ENCODE assay signal across 27 cellular contexts in genomic region chr20:56690531-56691175, GRCh38.
DNase-seq lines count a peak whose midpoint lies in the region; ATAC-seq, FAIRE-seq and TF ChIP-seq lines count a peak whose summit lies in the region.
"Had no signal": no experiment of that assay in that cellular context is flagged by ENCODE, and none has a peak within 500 bp of the region (broad histone marks: within the 10 kb centered on the region; RNA-seq: fewer than 3 reads in every experiment).

No MANE protein-coding gene starts in this region.

- H3K9ac ChIP-seq in astrocyte (ENCODE audit: low read length): no peak overlapping the region

- FAIRE-seq in astrocyte (lab: Jason Lieb, UNC): no peak
- FAIRE-seq: frontal cortex, K562 had no signal

- intact Hi-C loops in Calu3 (cut with micrococcal nuclease; ENCODE audit: unreplicated experiment) (no loop called here), left colon (cut with DNase I, micrococcal nuclease) (no loop called here)

- H3K27ac ChIP-seq in astrocyte (ENCODE audit: low read depth, low read length): no peak overlapping the region
- H3K27ac ChIP-seq: 22Rv1, C4-2B, esophagus squamous epithelium, neutrophil, prostate gland, sigmoid colon had no signal

- no peaks in the 10 kb centered on the region for H3K36me3 ChIP-seq in astrocyte (ENCODE audit: insufficient read depth, low read length)
- H3K36me3 ChIP-seq: esophagus squamous epithelium, neutrophil, prostate gland, sigmoid colon had no signal

- peaks cover 6% of the 10 kb centered on the region for H3K27me3 ChIP-seq in astrocyte (ENCODE audit: insufficient read depth, low read length)
- H3K27me3 ChIP-seq: sigmoid colon had no signal

- ATAC-seq in left colon (peak; percentile 88), HG02981 (IDR thresholded peaks at IDR 0.05; ENCODE audit: unreplicated experiment) (no peak), HG02623 (IDR thresholded peaks at IDR 0.05; ENCODE audit: unreplicated experiment) (no peak)
- ATAC-seq: activated T-helper 17 cell treated with anti-CD3 and anti-CD28 coated beads, Interleukin-2, amount 50 U/mL, for 72 hours; left cardiac atrium; stimulated activated naive B cell treated with anti-CD40 and anti-IgM and Interleukin-4, amounts not matched to agents 10 μg/mL and 1 μg/mL and 100 μg/mL, for 72 hours had no signal

- H3K36me3 Mint-ChIP-seq in Calu3 (ENCODE audit: insufficient read depth, unreplicated experiment) (no peaks in the 10 kb centered on the region), astrocyte (ENCODE audit: low read depth, unreplicated experiment) (no peaks in the 10 kb centered on the region)
- H3K36me3 Mint-ChIP-seq: activated CD4-positive, alpha-beta memory T cell treated with anti-CD3 and anti-CD28 coated beads for 36 hours; activated naive CD4-positive, alpha-beta T cell treated with anti-CD3 and anti-CD28 coated beads, Interleukin-2, amount 50 U/mL, for 24 hours; stimulated activated naive B cell treated with anti-CD40 and anti-IgM and Interleukin-4, amounts not matched to agents 10 μg/mL and 1 μg/mL and 100 μg/mL, for 72 hours had no signal

- H4K20me1 ChIP-seq in astrocyte (ENCODE audit: insufficient read depth, low read length): no peaks in the 10 kb centered on the region

- CTCF ChIA-PET in Calu3 (lab: Charles Lee): interaction anchor here (0.5 to 1.6 kb wide), 4 partner anchors 8 to 280 kb away, joined by 3 to 4 read pairs (median 3); no protein-coding TSS in a partner anchor

- DNase-seq in Calu3 (peak; percentile 20), NCI-H345 (lab: John Stamatoyannopoulos, UW) (peak; percentile 47), astrocyte (ENCODE audit: low read depth) (no peak), left colon (peak; percentile 34 to 52), NCI-H446 (lab: John Stamatoyannopoulos, UW) (no peak), pons (ENCODE audit: low spot score) (no peak)
- DNase-seq: activated CD4-positive, alpha-beta memory T cell treated with anti-CD3 and anti-CD28 coated beads for 36 hours; activated CD4-positive, CD25-positive, alpha-beta regulatory T cell treated with anti-CD3 and anti-CD28 coated beads, Interleukin-2, amount 50 U/mL, for 72 hours; Caco-2; esophagus squamous epithelium; left cardiac atrium; mesenchymal stem cell; NCI-H1436 treated with DMSO at 0.1 percent for 48 hours; NCI-H524; sigmoid colon; stimulated activated naive B cell treated with anti-CD40 and anti-IgM and Interleukin-4, amounts not matched to agents 10 μg/mL and 1 μg/mL and 100 μg/mL, for 72 hours had no signal

- H3K27ac Mint-ChIP-seq in Calu3 (ENCODE audit: unreplicated experiment) (no peak overlapping the region), astrocyte (ENCODE audit: unreplicated experiment) (peak overlapping the region; percentile 12)
- H3K27ac Mint-ChIP-seq: activated CD4-positive, alpha-beta memory T cell treated with anti-CD3 and anti-CD28 coated beads for 36 hours; activated naive CD4-positive, alpha-beta T cell treated with anti-CD3 and anti-CD28 coated beads, Interleukin-2, amount 50 U/mL, for 24 hours; activated T-helper 17 cell treated with anti-CD3 and anti-CD28 coated beads, Interleukin-2, amount 50 U/mL, for 72 hours; HFFc6; stimulated activated naive B cell treated with anti-CD40 and anti-IgM and Interleukin-4, amounts not matched to agents 10 μg/mL and 1 μg/mL and 100 μg/mL, for 72 hours had no signal

- H3K4me1 Mint-ChIP-seq in Calu3 (ENCODE audit: low read depth, unreplicated experiment): peaks cover 7% of the 10 kb centered on the region
- peaks cover 11% of the 10 kb centered on the region for H3K4me1 Mint-ChIP-seq in astrocyte (ENCODE audit: low read depth, unreplicated experiment)
- H3K4me1 Mint-ChIP-seq: activated naive CD4-positive, alpha-beta T cell treated with anti-CD3 and anti-CD28 coated beads, Interleukin-2, amount 50 U/mL, for 24 hours; activated T-helper 17 cell treated with anti-CD3 and anti-CD28 coated beads, Interleukin-2, amount 50 U/mL, for 72 hours; stimulated activated naive B cell treated with anti-CD40 and anti-IgM and Interleukin-4, amounts not matched to agents 10 μg/mL and 1 μg/mL and 100 μg/mL, for 72 hours had no signal

- H3K27me3 Mint-ChIP-seq in Calu3 (ENCODE audit: unreplicated experiment): peaks cover 34% of the 10 kb centered on the region
- peaks cover 14% of the 10 kb centered on the region for H3K27me3 Mint-ChIP-seq in astrocyte (ENCODE audit: low read depth, unreplicated experiment)
- H3K27me3 Mint-ChIP-seq: activated naive CD4-positive, alpha-beta T cell treated with anti-CD3 and anti-CD28 coated beads, Interleukin-2, amount 50 U/mL, for 24 hours had no signal

- BruUV-seq in Calu3 (replicated peaks; lab: Mats Ljungman, UMichigan): no TSS peak

- no peak for TF ChIP-seq CTCF in Calu3 (IDR thresholded peaks at IDR 0.05; ENCODE audit: unreplicated experiment)
- TF ChIP-seq CTCF in astrocyte (IDR thresholded peaks at IDR 0.05; ENCODE audit: insufficient read depth, low read depth, low read length): no peak

- H3K9me3 Mint-ChIP-seq in Calu3 (ENCODE audit: low read depth, unreplicated experiment) (no peaks in the 10 kb centered on the region), astrocyte (ENCODE audit: unreplicated experiment) (no peaks in the 10 kb centered on the region)
- H3K9me3 Mint-ChIP-seq: activated CD4-positive, alpha-beta memory T cell treated with anti-CD3 and anti-CD28 coated beads for 36 hours; activated naive CD4-positive, alpha-beta T cell treated with anti-CD3 and anti-CD28 coated beads, Interleukin-2, amount 50 U/mL, for 24 hours; activated T-helper 17 cell treated with anti-CD3 and anti-CD28 coated beads, Interleukin-2, amount 50 U/mL, for 72 hours; HFFc6 had no signal

- H3K9me3 ChIP-seq in astrocyte (ENCODE audit: insufficient read depth, low read depth, low read length): no peaks in the 10 kb centered on the region
- H3K9me3 ChIP-seq: Caco-2, esophagus squamous epithelium, neutrophil, prostate gland, sigmoid colon had no signal

- H3K4me3 Mint-ChIP-seq in Calu3 (ENCODE audit: low read depth, unreplicated experiment): no peak overlapping the region
- no peak overlapping the region for H3K4me3 Mint-ChIP-seq in astrocyte (ENCODE audit: unreplicated experiment)
- H3K4me3 Mint-ChIP-seq: activated CD4-positive, alpha-beta memory T cell treated with anti-CD3 and anti-CD28 coated beads for 36 hours; activated naive CD4-positive, alpha-beta T cell treated with anti-CD3 and anti-CD28 coated beads, Interleukin-2, amount 50 U/mL, for 24 hours; activated T-helper 17 cell treated with anti-CD3 and anti-CD28 coated beads, Interleukin-2, amount 50 U/mL, for 72 hours; HFFc6; stimulated activated naive B cell treated with anti-CD40 and anti-IgM and Interleukin-4, amounts not matched to agents 10 μg/mL and 1 μg/mL and 100 μg/mL, for 72 hours had no signal

- no peak overlapping the region for H3K4me2 ChIP-seq in astrocyte (ENCODE audit: low read length)

- no peaks in the 10 kb centered on the region for H3K79me2 ChIP-seq in astrocyte (ENCODE audit: insufficient read depth, low read length)

- H2AFZ ChIP-seq in astrocyte (ENCODE audit: low read depth, low read length): no peak overlapping the region

- H3K4me3 ChIP-seq in astrocyte (ENCODE audit: insufficient read depth, low read depth, low read length): no peak overlapping the region
- H3K4me3 ChIP-seq: esophagus squamous epithelium, K562, prostate gland, sigmoid colon had no signal

- H3K4me1 ChIP-seq in astrocyte (ENCODE audit: insufficient read depth, low read length): peaks cover 3% of the 10 kb centered on the region
- H3K4me1 ChIP-seq: prostate gland, sigmoid colon had no signal

Comparison
In these comparisons a context has a peak if more than half of its experiments do, and no peak if none do; other contexts are left out.
1. DNase-seq: peak in Calu3 (single experiment), NCI-H345 (single experiment) and left colon (2 of 2); none in astrocyte (single experiment), NCI-H446 (0 of 2) and pons (single experiment).